8 cellular contexts compared by ENCODE assay signal in genomic region chr10:130110236-130111114, GRCh38. TPM values are rescaled to one million over a fixed set of nuclear protein-coding genes. Genes with fewer than 3 reads are reported as not detected.
DNase-seq lines count a peak whose midpoint lies in the region; ATAC-seq, FAIRE-seq and TF ChIP-seq lines count a peak whose summit lies in the region.

Gene C10orf143 (minus strand): TSS chr10:130110830. CDS start chr10:130110772, 58 bp downstream.

- H3K9me3 ChIP-seq in WERI-Rb-1 (ENCODE audit: severe bottlenecking) (no peaks in the 10 kb centered on the region), mammary epithelial cell (replicated peaks; ENCODE audit: insufficient read depth, low read length) (no peaks in the 10 kb centered on the region), small intestine (ENCODE audit: control insufficient read depth, low read depth) (no peaks in the 10 kb centered on the region)

- no TSS peak for BruUV-seq in mammary epithelial cell (replicated peaks; lab: Mats Ljungman, UMichigan)

- peaks cover 16% of the 10 kb centered on the region for H3K79me2 ChIP-seq in mammary epithelial cell (ENCODE audit: insufficient read depth, low read length)

- H3K36me3 ChIP-seq in WERI-Rb-1 (no peaks in the 10 kb centered on the region), mammary epithelial cell (ENCODE audit: insufficient read depth, low read length) (no peaks in the 10 kb centered on the region), small intestine (ENCODE audit: control insufficient read depth in 2 of 2, insufficient read depth in 2 of 2, low read length in 2 of 2) (no peaks in the 10 kb centered on the region)

- H3K9ac ChIP-seq in mammary epithelial cell (ENCODE audit: insufficient read depth, low read length) = peak within 1 kb of the TSS; percentile 93

- CTCF ChIA-PET in mammary epithelial cell (lab: Charles Lee; ENCODE audit: low non-redundant PET) = interaction anchor here (0.7 to 0.9 kb wide), 2 partner anchors 17 to 69 kb away, joined by 3 to 9 read pairs; no protein-coding TSS in a partner anchor

- TF ChIP-seq CTCF in WERI-Rb-1 (IDR thresholded peaks at IDR 0.05; ENCODE audit: low read depth, low read length) (no peak), mammary epithelial cell (conservative IDR thresholded peaks at IDR 0.05 in 1 of 2, IDR thresholded peaks at IDR 0.05 in 1 of 2; ENCODE audit: extremely low read depth in 1 of 2, insufficient read depth in 1 of 2, low read depth in 1 of 2, low read length in 2 of 2) (no peak)

- ATAC-seq in GM18873 (IDR thresholded peaks at IDR 0.05; ENCODE audit: low FRiP score, unreplicated experiment) (peak; percentile 80), HG03135 (IDR thresholded peaks at IDR 0.05; ENCODE audit: unreplicated experiment) (peak; percentile 81)

- in situ Hi-C loops in ACHN (cut with HindIII; ENCODE audit: low pct_ligation_motif_present, low pct_unique_long_range_greater_than_20kb, low sequenced_read_pairs) (no loop called here), mammary epithelial cell (cut with MboI; ENCODE audit: low sequenced_read_pairs in 2 of 2) (no loop called here)

- peak within 1 kb of the TSS; percentile 92 for H3K27ac ChIP-seq in WERI-Rb-1
- H3K27ac ChIP-seq in mammary epithelial cell (ENCODE audit: insufficient read depth, low read depth, low read length) = peak within 1 kb of the TSS; percentile 94
- H3K27ac ChIP-seq in small intestine (ENCODE audit: low read depth in 1 of 2, low read length in 1 of 2) = peak within 1 kb of the TSS; percentile 87 to 91

- peaks cover 11% of the 10 kb centered on the region for H3K4me1 ChIP-seq in mammary epithelial cell (ENCODE audit: insufficient read depth, low read length)
- peaks cover 2 to 3% of the 10 kb centered on the region in 2 donors for H3K4me1 ChIP-seq in small intestine (ENCODE audit: control insufficient read depth in 2 of 2, insufficient read depth in 1 of 2, low read depth in 1 of 2, low read length in 1 of 2)

- peak within 1 kb of the TSS; percentile 95 for H3K4me2 ChIP-seq in mammary epithelial cell (ENCODE audit: insufficient read depth, low read depth, low read length)

- dilution Hi-C loops in mammary epithelial cell (cut with HindIII; ENCODE audit: low sequenced_read_pairs) = no loop called here

- H3K27me3 ChIP-seq in WERI-Rb-1 (ENCODE audit: insufficient read depth, low read depth, severe bottlenecking) (no peaks in the 10 kb centered on the region), mammary epithelial cell (ENCODE audit: insufficient read depth, low read length) (no peaks in the 10 kb centered on the region), small intestine (ENCODE audit: control insufficient read depth in 2 of 2, insufficient read depth in 2 of 2, low read length in 2 of 2) (no peaks in the 10 kb centered on the region)

- intact Hi-C loops in mammary epithelial cell (cut with micrococcal nuclease) = loop anchor here (1.0 to 5.0 kb wide), 2 partner anchors 26 to 1478 kb away; partner anchors contain the start of gene GLRX3

- H4K20me1 ChIP-seq in mammary epithelial cell (ENCODE audit: insufficient read depth, low read length) = no peaks in the 10 kb centered on the region

- H3K4me3 ChIP-seq in WERI-Rb-1 (ENCODE audit: low read depth, low read length) (peak within 1 kb of the TSS; percentile 87), mammary epithelial cell (replicated peaks in 1 of 3; ENCODE audit: insufficient read depth in 1 of 3, low read depth in 2 of 3, low read length in 3 of 3) (peak within 1 kb of the TSS; percentile 74 to 93 (median 84)), small intestine (ENCODE audit: low read depth in 1 of 2, low read length in 2 of 2) (peak within 1 kb of the TSS; percentile 67 to 69)

- 2% methylated on average over 28 of the region's 71 CpGs for WGBS in mammary epithelial cell (ENCODE audit: low coverage, missing lambda C conversion rate)
- WGBS in small intestine, 3 donors = 0% methylated on average over 57 to 71 of the region's 71 CpGs

- DNase-seq in ACHN = peak; percentile 97
- peak; percentile 85 for DNase-seq in NCI-H2196 (lab: John Stamatoyannopoulos, UW; ENCODE audit: unreplicated experiment)
- peak; percentile 98 for DNase-seq in WERI-Rb-1
- peak; percentile 97 for DNase-seq in mammary epithelial cell
- peak; percentile 92 for DNase-seq in iPS-NIHi11 (ENCODE audit: low spot score)
- DNase-seq in small intestine = peak; percentile 98

- H2AFZ ChIP-seq in mammary epithelial cell (ENCODE audit: low read depth, low read length) = peak within 1 kb of the TSS; percentile 97

- no peak for FAIRE-seq in small intestine (lab: Jason Lieb, UNC)

RNA-seq across cellular contexts. Expression of gene C10orf143, which starts in this region (rescaled TPM):
- total RNA-seq in mammary epithelial cell = 1 to 10 TPM; 1.3 to 2.4 TPM
- polyA plus RNA-seq in mammary epithelial cell = 0.69 TPM
- polyA minus RNA-seq in mammary epithelial cell = not detected
- 1 to 10 TPM; 3.7 to 8.1 (median 6.9) TPM for polyA plus RNA-seq in small intestine

Comparison
In these comparisons a context has a peak if more than half of its experiments do, and no peak if none do; other contexts are left out.
1. Peak in every context shown above with its lines: DNase-seq, ATAC-seq, H3K4me3 ChIP-seq and H3K27ac ChIP-seq.